ENCODE assay signal across 9 cellular contexts in the genomic region with DNA sequence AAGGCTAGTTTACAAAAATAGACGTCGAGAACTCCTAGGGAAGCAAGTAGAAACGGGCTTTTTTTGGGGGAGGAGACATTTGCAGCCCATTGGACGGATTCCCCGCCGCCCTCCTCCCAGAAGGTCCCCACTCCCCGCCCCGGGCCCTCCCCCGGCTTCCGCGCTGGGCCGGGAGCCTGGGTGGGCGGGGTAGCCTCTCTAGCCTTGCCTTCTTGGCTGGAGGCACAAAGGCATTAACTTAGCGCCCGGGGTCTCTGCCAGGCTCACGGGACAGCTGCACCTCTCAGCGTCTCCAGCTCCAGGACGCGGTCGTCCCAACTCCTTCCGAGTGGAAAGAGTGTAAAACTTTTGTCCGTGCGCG. TPM values are rescaled to one million over a fixed set of nuclear protein-coding genes. Genes with fewer than 3 reads are reported as not detected.
DNase-seq lines count a peak whose midpoint lies in the region; ATAC-seq and TF ChIP-seq lines count a peak whose summit lies in the region.
"Had no signal": no experiment of that assay in that cellular context is flagged by ENCODE, and none has a peak within 500 bp of the region (broad histone marks: within the 10 kb centered on the region; RNA-seq: fewer than 3 reads in every experiment).

A gene with protein sequence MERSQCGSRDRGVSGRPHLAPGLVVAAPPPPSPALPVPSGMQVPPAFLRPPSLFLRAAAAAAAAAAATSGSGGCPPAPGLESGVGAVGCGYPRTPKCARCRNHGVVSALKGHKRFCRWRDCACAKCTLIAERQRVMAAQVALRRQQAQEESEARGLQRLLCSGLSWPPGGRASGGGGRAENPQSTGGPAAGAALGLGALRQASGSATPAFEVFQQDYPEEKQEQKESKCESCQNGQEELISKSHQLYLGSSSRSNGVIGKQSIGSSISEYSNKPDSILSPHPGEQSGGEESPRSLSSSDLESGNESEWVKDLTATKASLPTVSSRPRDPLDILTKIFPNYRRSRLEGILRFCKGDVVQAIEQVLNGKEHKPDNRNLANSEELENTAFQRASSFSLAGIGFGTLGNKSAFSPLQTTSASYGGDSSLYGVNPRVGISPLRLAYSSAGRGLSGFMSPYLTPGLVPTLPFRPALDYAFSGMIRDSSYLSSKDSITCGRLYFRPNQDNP (plus strand): TSS at position 236 of the 361 bp plus-strand sequence. CDS start 242 bp downstream, outside the sequence.

- H3K27me3 Mint-ChIP-seq in T-helper 1 cell treated with Interleukin-12 subunit alpha and Interleukin-12 subunit beta and Interleukin-4 antibody, amounts not matched to agents 30 μg/mL and 1 μg/mL, for 36 hours (ENCODE audit: low read depth), result peaks cover 55% of the 10 kb centered on the region

- H3K27ac ChIP-seq in Peyer's patch (peak within 1 kb of the TSS; percentile 18 to 83 (median 65)), dorsolateral prefrontal cortex (peak within 1 kb of the TSS in 37 of 59 donors; percentile 13 to 82 (median 51))

- H3K27ac Mint-ChIP-seq in T-helper 1 cell treated with Interleukin-12 subunit alpha and Interleukin-12 subunit beta and Interleukin-4 antibody, amounts not matched to agents 30 μg/mL and 1 μg/mL, for 36 hours, result no peak within 1 kb of the TSS

- peak within 1 kb of the TSS; percentile 46 for H3K4me3 Mint-ChIP-seq in T-helper 1 cell treated with Interleukin-12 subunit alpha and Interleukin-12 subunit beta and Interleukin-4 antibody, amounts not matched to agents 30 μg/mL and 1 μg/mL, for 36 hours

- intact Hi-C loops in dorsolateral prefrontal cortex (cut with DNase I), result no loop called here

- ATAC-seq in HG03159 (IDR thresholded peaks at IDR 0.05; ENCODE audit: unreplicated experiment) (peak; percentile 28), left lobe of liver (peak; percentile 89)

- TF ChIP-seq CTCF in Peyer's patch (IDR thresholded peaks at IDR 0.05) (no peak), dorsolateral prefrontal cortex (IDR thresholded peaks at IDR 0.05 in 54 of 56, conservative IDR thresholded peaks at IDR 0.05 in 2 of 56; ENCODE audit: low read depth in 1 of 56, partially characterized antibody in 56 of 56) (peak in 1 of 56 donors; percentile 0)

- H3K9me3 Mint-ChIP-seq in T-helper 1 cell treated with Interleukin-12 subunit alpha and Interleukin-12 subunit beta and Interleukin-4 antibody, amounts not matched to agents 30 μg/mL and 1 μg/mL, for 36 hours, result no peaks in the 10 kb centered on the region

- TF ChIP-seq POLR2A in Peyer's patch (IDR thresholded peaks at IDR 0.05), result no peak

- DNase-seq in T-helper 1 cell (no peak), Peyer's patch (peak; percentile 20 to 79 (median 69)), dorsolateral prefrontal cortex (peak in 9 of 10 donors; percentile 4 to 58 (median 35)), left lobe of liver (ENCODE audit: low spot score) (peak; percentile 96), GDM1 (lab: John Stamatoyannopoulos, UW) (no peak)
- DNase-seq in stimulated activated CD8-positive, alpha-beta memory T cell treated with anti-CD3 and anti-CD28 coated beads, Interleukin-4, amount 100 ng/mL, for 24 hours (ENCODE audit: low read depth), result peak; percentile 11

- peaks cover 3% of the 10 kb centered on the region for H3K4me1 Mint-ChIP-seq in T-helper 1 cell treated with Interleukin-12 subunit alpha and Interleukin-12 subunit beta and Interleukin-4 antibody, amounts not matched to agents 30 μg/mL and 1 μg/mL, for 36 hours (ENCODE audit: low read depth)

- H3K4me3 ChIP-seq in Peyer's patch, result peak within 1 kb of the TSS; percentile 31 to 84 (median 60)
- H3K4me3 ChIP-seq in dorsolateral prefrontal cortex, result peak within 1 kb of the TSS; percentile 41 to 78 (median 66)

- H3K4me1 ChIP-seq in Peyer's patch, result peaks cover 0 to 11% (median 0%) of the 10 kb centered on the region in 4 donors

- H3K36me3 Mint-ChIP-seq in T-helper 1 cell treated with Interleukin-12 subunit alpha and Interleukin-12 subunit beta and Interleukin-4 antibody, amounts not matched to agents 30 μg/mL and 1 μg/mL, for 36 hours (ENCODE audit: low read depth), result peaks cover 3% of the 10 kb centered on the region

- H3K27me3 ChIP-seq in Peyer's patch (no peaks in the 10 kb centered on the region), dorsolateral prefrontal cortex (peaks cover 0 to 52% (median 4%) of the 10 kb centered on the region in 45 donors)

- no peaks in the 10 kb centered on the region for H3K9me3 ChIP-seq in Peyer's patch

- H3K36me3 ChIP-seq in Peyer's patch, result no peaks in the 10 kb centered on the region

RNA-seq across cellular contexts. Expression of the gene that starts here (rescaled TPM):
- total RNA-seq in Peyer's patch (1 to 10 TPM in 1 of 4 donors, under 1 TPM in 3; 0.70 to 2.3 (median 0.88) TPM), dorsolateral prefrontal cortex (1 to 10 TPM in 3 of 120 experiments, under 1 TPM in 116, not detected in 1; 0.09 to 1.2 (median 0.41) TPM), left lobe of liver (6.9 TPM)
- total RNA-seq: Daoy had no signal

Comparison
In these comparisons a context has a peak if more than half of its experiments do, and no peak if none do; other contexts are left out.
1. DNase-seq: peak in Peyer's patch (3 of 3), dorsolateral prefrontal cortex (9 of 10), left lobe of liver (single experiment) and stimulated activated CD8-positive, alpha-beta memory T cell treated with anti-CD3 and anti-CD28 coated beads, Interleukin-4, amount 100 ng/mL, for 24 hours (single experiment); none in T-helper 1 cell (0 of 5) and GDM1 (single experiment).